In the genomic region with DNA sequence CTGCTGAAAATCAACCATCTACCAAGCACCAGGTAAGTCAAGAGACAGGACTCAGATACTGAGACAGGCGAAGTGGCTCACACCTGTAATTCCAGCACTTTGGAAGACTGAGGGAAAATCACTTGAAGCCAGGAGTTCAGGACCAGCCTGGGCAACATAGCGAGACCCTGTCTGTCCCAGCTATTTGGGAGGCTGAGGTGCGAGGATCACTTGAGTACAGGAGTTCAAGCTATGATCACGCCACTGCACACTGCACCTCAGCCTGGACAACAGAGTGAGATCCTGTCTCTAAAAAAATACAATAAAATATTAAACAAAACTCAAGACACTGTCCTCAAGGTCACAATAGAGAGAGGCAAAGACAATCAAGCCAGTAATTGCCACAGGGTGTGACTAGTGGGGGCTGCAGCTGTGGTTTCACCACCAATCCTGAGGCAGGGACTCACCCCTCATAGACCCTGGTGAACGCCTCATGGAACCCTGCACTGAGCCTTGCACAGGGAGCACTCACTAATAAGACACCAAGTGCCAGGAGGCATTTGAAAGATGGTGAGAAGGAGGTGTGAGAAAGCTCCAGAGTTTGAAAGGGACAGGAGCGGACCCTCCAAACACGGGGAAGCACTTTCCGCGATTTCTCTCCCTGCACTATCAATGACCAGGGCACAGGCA, we compare ENCODE assay signal across 1 cellular context.
TF ChIP-seq lines count a peak whose summit lies in the region.

No MANE protein-coding gene starts in this region.

TF ChIP-seq in K562, 482 proteins besides CTCF, POLR2A, EP300 and RAD21 (continued from another document):
- TF ChIP-seq TEAD4 (IDR thresholded peaks at IDR 0.05; ENCODE audit: low read length) (no peak), TEAD4 (CRISPR knock-in tag; IDR thresholded peaks at IDR 0.05; ENCODE audit: borderline replicate concordance) (no peak), ARNT (IDR thresholded peaks at IDR 0.05) (no peak), ELF2 (CRISPR knock-in tag; IDR thresholded peaks at IDR 0.05) (no peak), CHD2 (IDR thresholded peaks at IDR 0.05; ENCODE audit: low read depth, low read length) (no peak), HNRNPL (IDR thresholded peaks at IDR 0.05; ENCODE audit: low read depth, low read length) (no peak), NR2C2 (CRISPR knock-in tag; IDR thresholded peaks at IDR 0.05) (no peak), NR2C2 (tag; IDR thresholded peaks at IDR 0.05) (no peak), MCM2 (IDR thresholded peaks at IDR 0.05; ENCODE audit: low read depth) (no peak), CBX2 (IDR thresholded peaks at IDR 0.05; ENCODE audit: insufficient read depth, low read length, poor library complexity, severe bottlenecking) (no peak), CEBPG (CRISPR knock-in tag; IDR thresholded peaks at IDR 0.05) (no peak), CEBPG (tag; conservative IDR thresholded peaks at IDR 0.05 in 1 of 2, IDR thresholded peaks at IDR 0.05 in 1 of 2) (no peak), SRF (CRISPR knock-in tag; IDR thresholded peaks at IDR 0.05) (no peak), ZNF121 (CRISPR knock-in tag; conservative IDR thresholded peaks at IDR 0.05) (peak; percentile 91), NFATC3 (IDR thresholded peaks at IDR 0.05) (no peak), SNRNP70 (optimal IDR thresholded peaks at IDR 0.05; ENCODE audit: low read depth, low read length) (peak; percentile 46), HDAC2 (IDR thresholded peaks at IDR 0.05) (no peak), GTF2F1 (IDR thresholded peaks at IDR 0.05; ENCODE audit: low read depth, low read length) (no peak), ZFP1 (CRISPR knock-in tag; IDR thresholded peaks at IDR 0.05) (no peak)
- TF ChIP-seq, protein P1, sequence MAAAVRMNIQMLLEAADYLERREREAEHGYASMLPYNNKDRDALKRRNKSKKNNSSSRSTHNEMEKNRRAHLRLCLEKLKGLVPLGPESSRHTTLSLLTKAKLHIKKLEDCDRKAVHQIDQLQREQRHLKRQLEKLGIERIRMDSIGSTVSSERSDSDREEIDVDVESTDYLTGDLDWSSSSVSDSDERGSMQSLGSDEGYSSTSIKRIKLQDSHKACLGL (CRISPR knock-in tag; IDR thresholded peaks at IDR 0.05; ENCODE audit: borderline replicate concordance, poor library complexity, severe bottlenecking) = no peak
- TF ChIP-seq, protein P2, sequence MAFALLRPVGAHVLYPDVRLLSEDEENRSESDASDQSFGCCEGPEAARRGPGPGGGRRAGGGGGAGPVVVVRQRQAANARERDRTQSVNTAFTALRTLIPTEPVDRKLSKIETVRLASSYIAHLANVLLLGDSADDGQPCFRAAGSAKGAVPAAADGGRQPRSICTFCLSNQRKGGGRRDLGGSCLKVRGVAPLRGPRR (CRISPR knock-in tag; IDR thresholded peaks at IDR 0.05) = no peak
- TF ChIP-seq, protein P3, sequence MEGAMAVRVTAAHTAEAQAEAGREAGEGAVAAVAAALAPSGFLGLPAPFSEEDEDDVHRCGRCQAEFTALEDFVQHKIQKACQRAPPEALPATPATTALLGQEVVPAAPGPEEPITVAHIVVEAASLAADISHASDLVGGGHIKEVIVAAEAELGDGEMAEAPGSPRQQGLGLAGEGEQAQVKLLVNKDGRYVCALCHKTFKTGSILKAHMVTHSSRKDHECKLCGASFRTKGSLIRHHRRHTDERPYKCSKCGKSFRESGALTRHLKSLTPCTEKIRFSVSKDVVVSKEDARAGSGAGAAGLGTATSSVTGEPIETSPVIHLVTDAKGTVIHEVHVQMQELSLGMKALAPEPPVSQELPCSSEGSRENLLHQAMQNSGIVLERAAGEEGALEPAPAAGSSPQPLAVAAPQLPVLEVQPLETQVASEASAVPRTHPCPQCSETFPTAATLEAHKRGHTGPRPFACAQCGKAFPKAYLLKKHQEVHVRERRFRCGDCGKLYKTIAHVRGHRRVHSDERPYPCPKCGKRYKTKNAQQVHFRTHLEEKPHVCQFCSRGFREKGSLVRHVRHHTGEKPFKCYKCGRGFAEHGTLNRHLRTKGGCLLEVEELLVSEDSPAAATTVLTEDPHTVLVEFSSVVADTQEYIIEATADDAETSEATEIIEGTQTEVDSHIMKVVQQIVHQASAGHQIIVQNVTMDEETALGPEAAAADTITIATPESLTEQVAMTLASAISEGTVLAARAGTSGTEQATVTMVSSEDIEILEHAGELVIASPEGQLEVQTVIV (CRISPR knock-in tag; IDR thresholded peaks at IDR 0.05; ENCODE audit: borderline replicate concordance) = no peak
- TF ChIP-seq, protein P4, sequence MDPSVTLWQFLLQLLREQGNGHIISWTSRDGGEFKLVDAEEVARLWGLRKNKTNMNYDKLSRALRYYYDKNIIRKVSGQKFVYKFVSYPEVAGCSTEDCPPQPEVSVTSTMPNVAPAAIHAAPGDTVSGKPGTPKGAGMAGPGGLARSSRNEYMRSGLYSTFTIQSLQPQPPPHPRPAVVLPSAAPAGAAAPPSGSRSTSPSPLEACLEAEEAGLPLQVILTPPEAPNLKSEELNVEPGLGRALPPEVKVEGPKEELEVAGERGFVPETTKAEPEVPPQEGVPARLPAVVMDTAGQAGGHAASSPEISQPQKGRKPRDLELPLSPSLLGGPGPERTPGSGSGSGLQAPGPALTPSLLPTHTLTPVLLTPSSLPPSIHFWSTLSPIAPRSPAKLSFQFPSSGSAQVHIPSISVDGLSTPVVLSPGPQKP (CRISPR knock-in tag; IDR thresholded peaks at IDR 0.05) = no peak
TF ChIP-seq in K562: peak in this region for 3.
